In the genomic region with DNA sequence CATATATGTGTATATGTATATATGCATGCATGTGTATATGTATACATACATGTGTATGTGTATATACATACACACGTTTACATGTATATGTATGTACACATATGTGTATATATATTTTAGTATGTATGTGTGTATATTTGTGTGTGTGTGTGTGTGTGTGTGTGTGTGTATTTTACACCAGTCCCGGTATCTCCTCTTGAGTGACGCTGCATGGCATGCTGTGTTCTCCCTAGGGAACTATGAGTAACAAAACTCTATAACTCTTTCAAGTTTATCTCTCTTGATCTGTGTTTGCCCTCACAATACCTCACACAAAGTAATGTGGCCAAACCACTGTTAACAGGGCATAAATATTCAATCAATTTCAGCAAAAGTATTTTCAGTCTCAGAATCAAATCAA, we compare ENCODE assay signal across 13 cellular contexts. TPM values are rescaled to one million over a fixed set of nuclear protein-coding genes. Genes with fewer than 3 reads are reported as not detected.
"Had no signal": no experiment of that assay in that cellular context is flagged by ENCODE, and none has a peak within 500 bp of the region (broad histone marks: within the 10 kb centered on the region; RNA-seq: fewer than 3 reads in every experiment).

No MANE protein-coding gene starts in this region.

RNA-seq across cellular contexts. Expression of gene GRM5, which starts 19.2 kb away (rescaled TPM):
- total RNA-seq: activated B cell treated with CpG ODN at 0.5 μM for 24 hours; activated CD4-positive, alpha-beta memory T cell treated with anti-CD3 and anti-CD28 coated beads, Interleukin-2, amount 10 ng/mL, durations not matched to agents 7 days and 5 days; activated CD4-positive, alpha-beta T cell treated with anti-CD3 and anti-CD28 coated beads for 36 hours; activated CD4-positive, alpha-beta T cell treated with anti-CD3 and anti-CD28 coated beads, Interleukin-2, amount 10 ng/mL, durations not matched to agents 24 days and 14 days; activated CD4-positive, alpha-beta T cell treated with anti-CD3 and anti-CD28 coated beads, Interleukin-2, amount 10 ng/mL, durations not matched to agents 7 days and 5 days; activated CD8-positive, alpha-beta memory T cell treated with anti-CD3 and anti-CD28 coated beads for 36 hours; activated CD8-positive, alpha-beta memory T cell treated with anti-CD3 and anti-CD28 coated beads, Interleukin-2, amount 10 ng/mL, durations not matched to agents 7 days and 5 days; activated CD8-positive, alpha-beta T cell treated with anti-CD3 and anti-CD28 coated beads for 36 hours; activated CD8-positive, alpha-beta T cell treated with anti-CD3 and anti-CD28 coated beads, Interleukin-2, amount 10 ng/mL, durations not matched to agents 7 days and 5 days; T-cell; T-helper 1 cell treated with Interleukin-12 subunit alpha and Interleukin-12 subunit beta and Interleukin-4 antibody, amounts not matched to agents 30 ng/mL and 1 ng/mL, for 36 hours; T-helper 17 cell; T-helper 2 cell treated with Interferon-gamma antibody and Interleukin-4, amounts not matched to agents 100 ng/mL and 5 ng/mL, for 36 hours had no signal
